ENCODE assay signal across 23 cellular contexts in genomic region chr7:4814463-4814862, GRCh38. TPM values are rescaled to one million over a fixed set of nuclear protein-coding genes. Genes with fewer than 3 reads are reported as not detected.
"Had no signal": no experiment of that assay in that cellular context is flagged by ENCODE, and none has a peak within 500 bp of the region (broad histone marks: within the 10 kb centered on the region; RNA-seq: fewer than 3 reads in every experiment).

No MANE protein-coding gene starts in this region.

- H3K9me3 ChIP-seq: breast epithelium, right atrium auricular region, upper lobe of left lung had no signal

- H3K27ac Mint-ChIP-seq: activated CD4-positive, alpha-beta T cell treated with anti-CD3 and anti-CD28 coated beads, Interleukin-2, amount 10 ng/mL, durations not matched to agents 24 days and 14 days; activated naive CD8-positive, alpha-beta T cell treated with anti-CD3 and anti-CD28 coated beads for 36 hours; activated T-helper 1 cell treated with anti-CD3 and anti-CD28 coated beads, Interleukin-12 subunit alpha, Interleukin-12 subunit beta, Interleukin-2, Interleukin-4 antibody, amounts not matched to agents 30 ng/mL and 10 ng/mL and 1 ng/mL, durations not matched to agents 14 hours and 24 hours and 36 hours; dendritic cell treated with granulocyte-macrophage colony-stimulating factor and Interleukin-4, amounts not matched to agents 40 ng/mL and 50 ng/mL, for 4 days; stimulated activated naive CD8-positive, alpha-beta T cell treated with anti-CD3 and anti-CD28 coated beads, Interleukin-15, Interleukin-2, amounts not matched to agents 100 ng/mL and 50 ng/mL, for 24 hours had no signal

- H3K9me3 Mint-ChIP-seq: activated naive CD8-positive, alpha-beta T cell treated with anti-CD3 and anti-CD28 coated beads for 36 hours; effector memory CD8-positive, alpha-beta T cell; stimulated activated naive CD8-positive, alpha-beta T cell treated with anti-CD3 and anti-CD28 coated beads, Interleukin-15, Interleukin-2, amounts not matched to agents 100 ng/mL and 50 ng/mL, for 24 hours had no signal

- H3K4me3 Mint-ChIP-seq: activated CD4-positive, alpha-beta T cell treated with anti-CD3 and anti-CD28 coated beads, Interleukin-2, amount 10 ng/mL, durations not matched to agents 24 days and 14 days; activated naive CD8-positive, alpha-beta T cell treated with anti-CD3 and anti-CD28 coated beads for 36 hours; activated T-helper 1 cell treated with anti-CD3 and anti-CD28 coated beads, Interleukin-12 subunit alpha, Interleukin-12 subunit beta, Interleukin-2, Interleukin-4 antibody, amounts not matched to agents 30 ng/mL and 10 ng/mL and 1 ng/mL, durations not matched to agents 14 hours and 24 hours and 36 hours; dendritic cell treated with granulocyte-macrophage colony-stimulating factor and Interleukin-4, amounts not matched to agents 40 ng/mL and 50 ng/mL, for 4 days; effector memory CD8-positive, alpha-beta T cell; stimulated activated naive CD8-positive, alpha-beta T cell treated with anti-CD3 and anti-CD28 coated beads, Interleukin-15, Interleukin-2, amounts not matched to agents 100 ng/mL and 50 ng/mL, for 24 hours had no signal

- H3K27ac ChIP-seq: breast epithelium, epithelial cell of prostate, right atrium auricular region, skin epidermis, upper lobe of left lung had no signal

- H3K27me3 Mint-ChIP-seq: progenitor cell of endocrine pancreas had no signal

- ATAC-seq: effector memory CD8-positive, alpha-beta T cell; heart left ventricle; left colon had no signal

- H3K4me1 ChIP-seq: breast epithelium had no signal

- H3K36me3 ChIP-seq: breast epithelium, right atrium auricular region had no signal

- H3K4me3 ChIP-seq: breast epithelium, heart left ventricle, right atrium auricular region, skin epidermis, upper lobe of left lung had no signal

- H3K27me3 ChIP-seq: breast epithelium, right atrium auricular region, upper lobe of left lung had no signal

- DNase-seq: activated CD4-positive, alpha-beta T cell treated with anti-CD3 and anti-CD28 coated beads, Interleukin-2, amount 10 ng/mL, durations not matched to agents 24 days and 14 days; activated CD4-positive, CD25-positive, alpha-beta regulatory T cell; activated CD8-positive, alpha-beta memory T cell treated with anti-CD3 and anti-CD28 coated beads, Interleukin-2, amount 50 U/mL, for 48 hours; activated naive CD8-positive, alpha-beta T cell treated with anti-CD3 and anti-CD28 coated beads for 36 hours; aorta; cerebellar nuclear complex; effector memory CD8-positive, alpha-beta T cell; heart left ventricle; left colon; mammary epithelial cell; nucleus accumbens; stimulated activated CD4-positive, alpha-beta T cell treated with anti-CD3 and anti-CD28 coated beads, Interleukin-4, amount 100 ng/mL, for 4 hours; stimulated activated CD8-positive, alpha-beta memory T cell treated with anti-CD3 and anti-CD28 coated beads, Interleukin-4, amount 100 ng/mL, for 48 hours; T-helper 2 cell had no signal

- H3K36me3 Mint-ChIP-seq: activated naive CD8-positive, alpha-beta T cell treated with anti-CD3 and anti-CD28 coated beads for 36 hours had no signal

- H3K4me1 Mint-ChIP-seq: activated CD4-positive, alpha-beta T cell treated with anti-CD3 and anti-CD28 coated beads, Interleukin-2, amount 10 ng/mL, durations not matched to agents 24 days and 14 days had no signal

RNA-seq across cellular contexts. Expression of gene PAPOLB, which starts 47.4 kb away (rescaled TPM):
- total RNA-seq: activated CD4-positive, alpha-beta T cell treated with anti-CD3 and anti-CD28 coated beads, Interleukin-2, amount 10 ng/mL, durations not matched to agents 24 days and 14 days; activated T-helper 1 cell treated with anti-CD3 and anti-CD28 coated beads, Interleukin-12 subunit alpha, Interleukin-12 subunit beta, Interleukin-2, Interleukin-4 antibody, amounts not matched to agents 30 ng/mL and 10 ng/mL and 1 ng/mL, durations not matched to agents 14 hours and 24 hours and 36 hours had no signal
